In the genomic region with DNA sequence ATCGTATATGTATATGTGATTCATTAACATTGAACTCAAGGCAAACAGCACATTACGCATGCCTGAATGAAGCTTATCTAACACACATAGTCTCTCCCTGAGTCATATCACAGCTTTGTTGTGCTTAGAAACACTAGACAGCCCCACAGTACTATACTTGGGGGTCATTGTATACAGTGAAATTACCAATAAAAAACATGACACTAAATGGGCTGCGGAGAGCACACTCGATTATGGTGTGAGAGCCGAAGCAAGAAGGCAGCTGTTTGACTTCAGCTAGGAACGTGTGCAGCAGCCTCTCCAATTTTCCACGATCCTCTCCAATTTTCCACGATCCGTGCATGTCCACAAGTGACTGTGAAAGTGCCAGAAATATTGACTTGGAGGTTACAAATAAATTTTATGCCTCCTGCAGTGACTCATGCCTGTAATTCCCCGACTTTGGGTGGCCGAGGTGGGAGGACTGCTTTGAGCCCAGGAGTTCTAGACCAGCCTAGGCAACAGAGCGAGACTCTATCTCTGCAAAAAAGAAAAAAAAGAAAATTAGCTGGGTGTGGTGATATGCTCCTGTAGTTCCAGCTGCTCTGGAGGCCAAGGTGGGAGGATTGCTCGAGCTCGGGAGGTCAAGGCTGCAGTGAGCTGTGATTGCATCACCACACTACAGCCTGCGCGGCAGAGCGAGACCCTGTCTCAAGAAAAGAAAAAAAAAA, we compare ENCODE assay signal across 11 cellular contexts.
A peak's percentile ranks its signal among the peaks of the same experiment; 100 is the strongest.
DNase-seq lines count a peak whose midpoint lies in the region; ATAC-seq and TF ChIP-seq lines count a peak whose summit lies in the region.
"Had no signal": no experiment of that assay in that cellular context is flagged by ENCODE, and none has a peak within 500 bp of the region (broad histone marks: within the 10 kb centered on the region; RNA-seq: fewer than 3 reads in every experiment).

No MANE protein-coding gene starts in this region.

- no peaks in the 10 kb centered on the region for H3K9me3 ChIP-seq in iPS-20b (ENCODE audit: insufficient read depth, low read depth, low read length)
- no peaks in the 10 kb centered on the region for H3K9me3 ChIP-seq in smooth muscle cell (replicated peaks; ENCODE audit: low read depth)

- H3K27ac ChIP-seq in iPS-20b (ENCODE audit: low read length) (no peak overlapping the region), smooth muscle cell (ENCODE audit: low read depth) (peak overlapping the region; percentile 75)

- POLR2A ChIA-PET in HEK293T (lab: Yijun Ruan, JAX) = no interaction called here

- H3K9ac ChIP-seq in iPS-20b (ENCODE audit: low read depth, low read length) = peak overlapping the region; percentile 50; the same call in 1 of the 2 replicates
- H3K9ac ChIP-seq in smooth muscle cell (ENCODE audit: low read depth) = peak overlapping the region; percentile 26

- H2AFZ ChIP-seq in smooth muscle cell (ENCODE audit: low read depth) = no peak overlapping the region

- H3K4me3 ChIP-seq in astrocyte of the cerebellum (ENCODE audit: low read depth, low read length) (no peak overlapping the region), iPS-20b (ENCODE audit: low read length) (no peak overlapping the region), smooth muscle cell (peak overlapping the region; percentile 28)

- CTCF ChIA-PET in HEK293T (lab: Yijun Ruan, JAX) = no interaction called here

- H3K79me2 ChIP-seq in smooth muscle cell (ENCODE audit: low read depth) = no peaks in the 10 kb centered on the region

- DNase-seq in HEK293T (ENCODE audit: extremely low spot score) (peak; percentile 17), astrocyte of the cerebellum (ENCODE audit: low read depth) (peak; percentile 77), smooth muscle cell (lab: John Stamatoyannopoulos, UW; ENCODE audit: unreplicated experiment) (no peak), AML-193 (lab: John Stamatoyannopoulos, UW) (no peak), germinal center (ENCODE audit: low spot score) (no peak)
- DNase-seq in activated naive CD4-positive, alpha-beta T cell (lab: John Stamatoyannopoulos, UW) = no peak
- DNase-seq: hypothalamus; stimulated activated CD4-positive, alpha-beta T cell treated with anti-CD3 and anti-CD28 coated beads, Interleukin-1b, Interleukin-23, amount 100 ng/mL, for 48 hours had no signal

- in situ Hi-C loops in astrocyte of the cerebellum (cut with HindIII; ENCODE audit: low sequenced_read_pairs) = no loop called here

- H4K20me1 ChIP-seq in smooth muscle cell (ENCODE audit: low read depth) = no peaks in the 10 kb centered on the region

- peaks cover 18% of the 10 kb centered on the region for H3K4me1 ChIP-seq in iPS-20b (ENCODE audit: insufficient read depth, low read length)
- H3K4me1 ChIP-seq in smooth muscle cell (ENCODE audit: low read depth) = peaks cover 25% of the 10 kb centered on the region

- H3K4me2 ChIP-seq in smooth muscle cell = peak overlapping the region; percentile 79

- 30% methylated on average over 17 of the region's 17 CpGs for WGBS in smooth muscle cell (ENCODE audit: low lambda C conversion rate)

- peaks cover 3% of the 10 kb centered on the region for H3K36me3 ChIP-seq in iPS-20b (ENCODE audit: insufficient read depth, low read depth, low read length)
- no peaks in the 10 kb centered on the region for H3K36me3 ChIP-seq in smooth muscle cell (ENCODE audit: low read depth)

- ATAC-seq in HG03565 (IDR thresholded peaks at IDR 0.05; ENCODE audit: unreplicated experiment) = no peak
- ATAC-seq: activated T-helper 17 cell treated with anti-CD3 and anti-CD28 coated beads, Interleukin-2, amount 50 U/mL, for 72 hours had no signal

- TF ChIP-seq CTCF in astrocyte of the cerebellum (IDR thresholded peaks at IDR 0.05; ENCODE audit: low read depth, low read length, missing control alignments) = no peak
- TF ChIP-seq CTCF in smooth muscle cell (IDR thresholded peaks at IDR 0.05; ENCODE audit: borderline replicate concordance, insufficient read depth, poor library complexity, severe bottlenecking) = no peak

- H3K27me3 ChIP-seq in iPS-20b (ENCODE audit: insufficient read depth, low read length) = no peaks in the 10 kb centered on the region
- no peaks in the 10 kb centered on the region for H3K27me3 ChIP-seq in smooth muscle cell (ENCODE audit: low read depth)

- peaks cover 28% of the 10 kb centered on the region for H3F3A ChIP-seq in smooth muscle cell (ENCODE audit: low read depth)

TF ChIP-seq in HEK293T, 16 proteins besides CTCF, POLR2A, EP300 and RAD21:
- TF ChIP-seq ZNF384 (IDR thresholded peaks at IDR 0.05) = no peak
- no peak for TF ChIP-seq ARNT (IDR thresholded peaks at IDR 0.05)
- 0 out of 2 replicates have a peak, but pooled peaks have one; percentile 11 for TF ChIP-seq CTBP1 (IDR thresholded peaks at IDR 0.05; ENCODE audit: borderline replicate concordance)
- no peak for TF ChIP-seq NFRKB (IDR thresholded peaks at IDR 0.05)
- no peak for TF ChIP-seq FOXA1 (IDR thresholded peaks at IDR 0.05)
- TF ChIP-seq PKNOX1 (IDR thresholded peaks at IDR 0.05) = peak; percentile 17; the same call in 1 of the 2 replicates
- no peak for TF ChIP-seq SUZ12 (IDR thresholded peaks at IDR 0.05)
- TF ChIP-seq FOXM1 (IDR thresholded peaks at IDR 0.05; ENCODE audit: borderline replicate concordance) = no peak

Comparison
In these comparisons a context has a peak if more than half of its experiments do, and no peak if none do; other contexts are left out.
1. DNase-seq: peak in HEK293T (single experiment) and astrocyte of the cerebellum (single experiment); none in smooth muscle cell (single experiment), AML-193 (0 of 2), germinal center (single experiment) and activated naive CD4-positive, alpha-beta T cell (0 of 4).